Comparison of ENCODE assay signal across 14 cellular contexts in the genomic region with DNA sequence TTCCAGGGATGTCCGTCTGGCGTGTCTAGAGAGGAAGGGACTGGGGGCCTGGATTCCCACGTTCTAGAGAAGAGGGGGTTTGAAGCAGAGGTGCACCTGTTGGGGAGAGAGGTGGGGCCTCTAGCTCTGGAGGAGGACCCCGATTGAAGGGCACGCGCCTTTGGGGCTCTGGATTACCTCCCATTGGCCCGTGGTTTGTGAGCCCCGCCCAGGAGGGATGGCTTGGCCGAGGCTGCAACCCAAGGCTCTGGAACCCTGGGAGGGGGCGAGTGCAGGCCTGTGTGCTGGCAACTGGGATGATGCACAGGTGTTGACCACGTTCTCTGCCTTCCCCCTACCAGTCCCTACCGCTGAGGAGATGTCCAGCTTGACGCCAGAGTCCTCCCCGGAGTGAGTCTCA. TPM values are rescaled to one million over a fixed set of nuclear protein-coding genes. Genes with fewer than 3 reads are reported as not detected.
DNase-seq lines count a peak whose midpoint lies in the region; ATAC-seq lines count a peak whose summit lies in the region.
"Had no signal": no experiment of that assay in that cellular context is flagged by ENCODE, and none has a peak within 500 bp of the region (broad histone marks: within the 10 kb centered on the region; RNA-seq: fewer than 3 reads in every experiment).

No MANE protein-coding gene starts in this region.

- ATAC-seq in Right ventricle myocardium inferior (no peak), left lobe of liver (no peak), GM18502 (IDR thresholded peaks at IDR 0.05; ENCODE audit: poor library complexity, unreplicated experiment) (no peak)

- DNase-seq in Right ventricle myocardium inferior (ENCODE audit: missing footprints), result peak; percentile 21
- DNase-seq in cardiac septum (ENCODE audit: low spot score), result no peak
- DNase-seq in epidermal melanocyte (ENCODE audit: insufficient read length, low spot score), result peak; percentile 11
- DNase-seq in left lobe of liver (ENCODE audit: low spot score), result no peak
- no peak for DNase-seq in C1 segment of cervical spinal cord (lab: John Stamatoyannopoulos, UW)
- DNase-seq: DMS 273 treated with DMSO at 0.1 percent for 48 hours, IMR-90, NCI-H1048, NCI-H1436 treated with DMSO at 0.1 percent for 48 hours, NCI-H524 treated with DMSO at 0.1 percent for 48 hours had no signal

- intact Hi-C loops in Right ventricle myocardium inferior (cut with DNase I), result loop anchor here (5.0 to 10.0 kb wide), 2 partner anchors 37 to 110 kb away; no protein-coding TSS in a partner anchor
- intact Hi-C loops in cardiac septum (cut with DNase I), result loop anchor here (10.0 kb wide), 1 partner anchor 110 kb away; no protein-coding TSS in a partner anchor

RNA-seq across cellular contexts. Expression of a gene that starts 20.2 kb away (rescaled TPM):
- total RNA-seq in Right ventricle myocardium inferior, result 1.2 TPM
- total RNA-seq in cardiac septum, result 0.62 TPM
- total RNA-seq in left lobe of liver, result 1.2 TPM
- total RNA-seq: G401, HT1080, IMR-90, SJCRH30 had no signal

RNA-seq across cellular contexts. Expression of a gene that starts 21.2 kb away (rescaled TPM):
- total RNA-seq in Right ventricle myocardium inferior (2.4 TPM), cardiac septum (8.8 TPM), left lobe of liver (0.55 TPM)

RNA-seq across cellular contexts. Expression of a gene that starts 25.1 kb away (rescaled TPM):
- total RNA-seq in Right ventricle myocardium inferior, result 30.2 TPM
- total RNA-seq in cardiac septum, result 24.6 TPM
- 15.7 TPM for total RNA-seq in left lobe of liver

RNA-seq across cellular contexts. Expression of a gene that starts 34.7 kb away (rescaled TPM):
- total RNA-seq in Right ventricle myocardium inferior (6.2 TPM), cardiac septum (6.1 TPM), left lobe of liver (4.5 TPM)

RNA-seq across cellular contexts. Expression of a gene that starts 46.2 kb away (rescaled TPM):
- total RNA-seq in Right ventricle myocardium inferior, result 39.5 TPM
- 43.0 TPM for total RNA-seq in cardiac septum
- 30.3 TPM for total RNA-seq in left lobe of liver

Comparison
In these comparisons a context has a peak if more than half of its experiments do, and no peak if none do; other contexts are left out.
1. DNase-seq: peak in Right ventricle myocardium inferior (single experiment) and epidermal melanocyte (single experiment); none in cardiac septum (single experiment), left lobe of liver (single experiment) and C1 segment of cervical spinal cord (0 of 14).